Comparison of ENCODE assay signal across 9 cellular contexts in genomic region chrX:140817943-140818342, GRCh38.
DNase-seq lines count a peak whose midpoint lies in the region; ATAC-seq, FAIRE-seq and TF ChIP-seq lines count a peak whose summit lies in the region.
"Had no signal": no experiment of that assay in that cellular context is flagged by ENCODE, and none has a peak within 500 bp of the region (broad histone marks: within the 10 kb centered on the region; RNA-seq: fewer than 3 reads in every experiment).

No MANE protein-coding gene starts in this region.

- no peak for DNase-seq in Calu3
- DNase-seq in HepG2 (ENCODE audit: low spot score), result no peak
- no peak for DNase-seq in stimulated activated CD4-positive, alpha-beta T cell treated with anti-CD3 and anti-CD28 coated beads, Interleukin-15, amount 100 ng/mL, for 24 hours

- no peak for TF ChIP-seq POLR2A in HepG2 (IDR thresholded peaks at IDR 0.05; ENCODE audit: insufficient read depth in 1 of 2, low read depth in 2 of 2, low read length in 2 of 2)

- H4K20me1 ChIP-seq in HepG2 (ENCODE audit: insufficient read depth, low read length), result no peaks in the 10 kb centered on the region

- no peak overlapping the region for H3K9ac ChIP-seq in HepG2 (ENCODE audit: insufficient read depth, low read depth, low read length)

- peak; percentile 67 for ATAC-seq in HG03354 (IDR thresholded peaks at IDR 0.05; ENCODE audit: poor library complexity, severe bottlenecking, unreplicated experiment)
- no peak for ATAC-seq in HepG2
- no peak for ATAC-seq in activated T-helper 17 cell treated with anti-CD3 and anti-CD28 coated beads, Interleukin-2, amount 50 U/mL, for 72 hours (replicated peaks)
- no peak for ATAC-seq in GM21423 (IDR thresholded peaks at IDR 0.05; ENCODE audit: unreplicated experiment)
- ATAC-seq in GM19328 (IDR thresholded peaks at IDR 0.05; ENCODE audit: unreplicated experiment), result no peak

- no peaks in the 10 kb centered on the region for H3K79me2 ChIP-seq in HepG2 (ENCODE audit: insufficient read depth, low read length)

- CTCF ChIA-PET in Calu3 (lab: Charles Lee), result no interaction called here
- CTCF ChIA-PET in HepG2 (lab: Yijun Ruan, JAX; ENCODE audit: low intra/inter-chr PET ratio, low total read pairs), result interaction anchor here (0.6 kb wide), 1 partner anchor 39 kb away, joined by 4 read pairs; no protein-coding TSS in a partner anchor

- 2% methylated on average over 6 of the region's 6 CpGs for WGBS in HepG2 (ENCODE audit: low lambda C conversion rate)

- no peak overlapping the region for H3K4me3 Mint-ChIP-seq in Calu3 (ENCODE audit: low read depth, unreplicated experiment)
- H3K4me3 Mint-ChIP-seq in activated T-helper 17 cell treated with anti-CD3 and anti-CD28 coated beads, Interleukin-2, amount 50 U/mL, for 72 hours, result no peak overlapping the region
- H3K4me3 Mint-ChIP-seq: activated naive CD8-positive, alpha-beta T cell had no signal

- no peaks in the 10 kb centered on the region for H3K27me3 ChIP-seq in HepG2 (ENCODE audit: control insufficient read depth in 1 of 2, insufficient read depth in 2 of 2, low read length in 2 of 2)

- POLR2A ChIA-PET in HepG2 (lab: Yijun Ruan, JAX), result no interaction called here

- TF ChIP-seq RAD21 in HepG2 (CRISPR knock-in tag; IDR thresholded peaks at IDR 0.05), result no peak

- TF ChIP-seq CTCF in Calu3 (IDR thresholded peaks at IDR 0.05; ENCODE audit: unreplicated experiment) (peak; percentile 13), WI38 (IDR thresholded peaks at IDR 0.05; ENCODE audit: low read depth, low read length) (peak; percentile 41; the same call in 1 of the 2 replicates), HepG2 (CRISPR knock-in tag; IDR thresholded peaks at IDR 0.05) (peak; percentile 23; the same call in 1 of the 2 replicates)

- H3K36me3 Mint-ChIP-seq in Calu3 (ENCODE audit: insufficient read depth, unreplicated experiment), result no peaks in the 10 kb centered on the region
- no peaks in the 10 kb centered on the region for H3K36me3 Mint-ChIP-seq in activated T-helper 17 cell treated with anti-CD3 and anti-CD28 coated beads, Interleukin-2, amount 50 U/mL, for 72 hours (ENCODE audit: low read depth)
- H3K36me3 Mint-ChIP-seq: activated naive CD8-positive, alpha-beta T cell had no signal

- H3K4me2 ChIP-seq in HepG2 (ENCODE audit: low read depth, low read length), result no peak overlapping the region

- BruUV-seq in Calu3 (replicated peaks; lab: Mats Ljungman, UMichigan) (no TSS peak), HepG2 (replicated peaks; lab: Mats Ljungman, UMichigan) (no TSS peak)

- H3K27ac ChIP-seq in HepG2 (ENCODE audit: extremely low read length, insufficient read depth, low read length), result no peak overlapping the region

- H3K36me3 ChIP-seq in HepG2 (replicated peaks in 1 of 2; ENCODE audit: control insufficient read depth in 1 of 2, insufficient read depth in 2 of 2, low read length in 2 of 2), result no peaks in the 10 kb centered on the region

- in situ Hi-C loops in HepG2 (cut with HindIII; ENCODE audit: extremely low pct_ligation_motif_present, low pct_unique_long_range_greater_than_20kb), result no loop called here

- H3K4me1 Mint-ChIP-seq in Calu3 (ENCODE audit: low read depth, unreplicated experiment), result no peaks in the 10 kb centered on the region
- H3K4me1 Mint-ChIP-seq in activated T-helper 17 cell treated with anti-CD3 and anti-CD28 coated beads, Interleukin-2, amount 50 U/mL, for 72 hours, result peaks cover 6% of the 10 kb centered on the region

- H2AFZ ChIP-seq in HepG2 (ENCODE audit: low read length), result no peak overlapping the region

- H3K27me3 Mint-ChIP-seq in Calu3 (ENCODE audit: unreplicated experiment), result no peaks in the 10 kb centered on the region
- H3K27me3 Mint-ChIP-seq in activated T-helper 17 cell treated with anti-CD3 and anti-CD28 coated beads, Interleukin-2, amount 50 U/mL, for 72 hours, result no peaks in the 10 kb centered on the region
- H3K27me3 Mint-ChIP-seq: activated naive CD8-positive, alpha-beta T cell had no signal

- intact Hi-C loops in Calu3 (cut with micrococcal nuclease; ENCODE audit: unreplicated experiment), result loop anchor here (10.0 kb wide), 1 partner anchor 1417 kb away; no protein-coding TSS in a partner anchor
- intact Hi-C loops in HepG2 (cut with micrococcal nuclease; ENCODE audit: unreplicated experiment), result no loop called here

- no peak overlapping the region for H3K27ac Mint-ChIP-seq in Calu3 (ENCODE audit: unreplicated experiment)
- H3K27ac Mint-ChIP-seq in activated T-helper 17 cell treated with anti-CD3 and anti-CD28 coated beads, Interleukin-2, amount 50 U/mL, for 72 hours, result no peak overlapping the region
- H3K27ac Mint-ChIP-seq: activated naive CD8-positive, alpha-beta T cell had no signal

- H3K4me3 ChIP-seq in WI38 (ENCODE audit: low read depth, low read length) (no peak overlapping the region), HepG2 (replicated peaks in 1 of 3; ENCODE audit: insufficient read depth in 1 of 3, low read depth in 2 of 3, low read length in 3 of 3) (no peak overlapping the region)

- no peaks in the 10 kb centered on the region for H3K4me1 ChIP-seq in HepG2 (ENCODE audit: insufficient read depth, low read length)

- no peak for FAIRE-seq in HepG2 (lab: Jason Lieb, UNC)

- peaks cover 9% of the 10 kb centered on the region for H3K9me3 Mint-ChIP-seq in Calu3 (ENCODE audit: low read depth, unreplicated experiment)
- no peaks in the 10 kb centered on the region for H3K9me3 Mint-ChIP-seq in activated T-helper 17 cell treated with anti-CD3 and anti-CD28 coated beads, Interleukin-2, amount 50 U/mL, for 72 hours

- TF ChIP-seq EP300 in HepG2 (IDR thresholded peaks at IDR 0.05; ENCODE audit: low read depth in 2 of 2, low read length in 2 of 2) (no peak), HepG2 (CRISPR knock-in tag; IDR thresholded peaks at IDR 0.05; ENCODE audit: borderline replicate concordance) (no peak)

- H3K9me3 ChIP-seq in HepG2 (ENCODE audit: low read length), result no peaks in the 10 kb centered on the region

TF ChIP-seq in HepG2, 621 proteins besides CTCF, POLR2A, EP300 and RAD21:
- TF ChIP-seq STAG1 (CRISPR knock-in tag; IDR thresholded peaks at IDR 0.05) (peak; percentile 31; the same call in 1 of the 2 replicates), MEIS2 (CRISPR knock-in tag; IDR thresholded peaks at IDR 0.05) (no peak)
TF ChIP-seq in HepG2: peak in this region for 1.
